8 cellular contexts compared by ENCODE assay signal in genomic region chr9:33289501-33289900, GRCh38. TPM values are rescaled to one million over a fixed set of nuclear protein-coding genes. Genes with fewer than 3 reads are reported as not detected.
A peak's percentile ranks its signal among the peaks of the same experiment; 100 is the strongest.
DNase-seq lines count a peak whose midpoint lies in the region; ATAC-seq and TF ChIP-seq lines count a peak whose summit lies in the region.
"Had no signal": no experiment of that assay in that cellular context is flagged by ENCODE, and none has a peak within 500 bp of the region (broad histone marks: within the 10 kb centered on the region; RNA-seq: fewer than 3 reads in every experiment).

No MANE protein-coding gene starts in this region.

- no peaks in the 10 kb centered on the region for H3K9me3 Mint-ChIP-seq in endothelial cell (ENCODE audit: unreplicated experiment)
- no peaks in the 10 kb centered on the region for H3K9me3 Mint-ChIP-seq in neural progenitor cell

- peak overlapping the region; percentile 97 for H3K4me3 ChIP-seq in HFF-Myc (replicated peaks; ENCODE audit: low read depth, low read length)
- peak overlapping the region; percentile 94 for H3K4me3 ChIP-seq in neural progenitor cell

- H3K36me3 Mint-ChIP-seq in endothelial cell (ENCODE audit: low read depth, unreplicated experiment) (peaks cover 17% of the 10 kb centered on the region), neural progenitor cell (no peaks in the 10 kb centered on the region)

- H3K36me3 ChIP-seq in neural progenitor cell = no peaks in the 10 kb centered on the region

- peak overlapping the region; percentile 95 for H3K4me3 Mint-ChIP-seq in endothelial cell (ENCODE audit: unreplicated experiment)
- peak overlapping the region; percentile 99 for H3K4me3 Mint-ChIP-seq in neural progenitor cell

- peaks cover 10% of the 10 kb centered on the region for H3K27me3 Mint-ChIP-seq in endothelial cell (ENCODE audit: unreplicated experiment)
- H3K27me3 Mint-ChIP-seq in neural progenitor cell (ENCODE audit: insufficient read depth, low read depth) = peaks cover 5% of the 10 kb centered on the region

- H3K4me2 ChIP-seq in neural progenitor cell = peak overlapping the region; percentile 91

- H3K27ac Mint-ChIP-seq in endothelial cell (ENCODE audit: unreplicated experiment) = peak overlapping the region; percentile 96
- H3K27ac Mint-ChIP-seq in neural progenitor cell = no peak overlapping the region

- peaks cover 42% of the 10 kb centered on the region for H3K79me2 ChIP-seq in neural progenitor cell (ENCODE audit: low read depth)

- ATAC-seq in GM19467 (IDR thresholded peaks at IDR 0.05; ENCODE audit: unreplicated experiment) = no peak
- no peak for ATAC-seq in HG03457 (IDR thresholded peaks at IDR 0.05; ENCODE audit: unreplicated experiment)

- H3K4me1 ChIP-seq in neural progenitor cell = peaks cover 4% of the 10 kb centered on the region

- H3K27ac ChIP-seq in neural progenitor cell = no peak overlapping the region

- H3F3A ChIP-seq in neural progenitor cell (ENCODE audit: low read depth) = peaks cover 13% of the 10 kb centered on the region

- no peak overlapping the region for H2AFZ ChIP-seq in neural progenitor cell (replicated peaks)

- TF ChIP-seq CTCF in HFF-Myc (IDR thresholded peaks at IDR 0.05; ENCODE audit: low read depth, low read length, missing control alignments) = no peak
- TF ChIP-seq CTCF in endothelial cell (IDR thresholded peaks at IDR 0.05; ENCODE audit: unreplicated experiment) = no peak
- TF ChIP-seq CTCF in neural progenitor cell (IDR thresholded peaks at IDR 0.05) = no peak

- H3K27me3 ChIP-seq in neural progenitor cell = no peaks in the 10 kb centered on the region

- H3K9ac ChIP-seq in neural progenitor cell = peak overlapping the region; percentile 92

- H4K20me1 ChIP-seq in neural progenitor cell (ENCODE audit: low read depth) = no peaks in the 10 kb centered on the region

- peaks cover 25% of the 10 kb centered on the region for H3K4me1 Mint-ChIP-seq in endothelial cell (ENCODE audit: unreplicated experiment)
- H3K4me1 Mint-ChIP-seq in neural progenitor cell = peaks cover 17% of the 10 kb centered on the region

- DNase-seq in HFF-Myc (ENCODE audit: extremely low read depth, low read depth) (no peak), endothelial cell (ENCODE audit: low spot score) (no peak), neural progenitor cell (ENCODE audit: low spot score) (peak; percentile 7), NCI-H446 (lab: John Stamatoyannopoulos, UW) (no peak)
- peak; percentile 8 for DNase-seq in activated CD4-positive, alpha-beta T cell treated with anti-CD3 and anti-CD28 coated beads for 1 hour

- H3K9me3 ChIP-seq in neural progenitor cell (ENCODE audit: low read depth) = no peaks in the 10 kb centered on the region

RNA-seq across cellular contexts. Expression of gene NFX1, which starts 0.8 kb away (rescaled TPM):
- total RNA-seq in endothelial cell (ENCODE audit: unreplicated experiment) (33.5 TPM), neural progenitor cell (ENCODE audit: low replicate concordance) (13.0 and 14.6 TPM in 2 replicates)

RNA-seq across cellular contexts. Expression of gene CHMP5, which starts 24.7 kb away (rescaled TPM):
- total RNA-seq in endothelial cell (ENCODE audit: unreplicated experiment) (88.7 TPM), neural progenitor cell (ENCODE audit: low replicate concordance) (74.9 and 135 TPM in 2 replicates)

RNA-seq across cellular contexts. Expression of gene BAG1, which starts 25.0 kb away (rescaled TPM):
- total RNA-seq in endothelial cell (ENCODE audit: unreplicated experiment) (61.5 TPM), neural progenitor cell (ENCODE audit: low replicate concordance) (44.3 and 49.2 TPM in 2 replicates)

RNA-seq across cellular contexts. Expression of gene SPINK4, which starts 49.5 kb away (rescaled TPM):
- total RNA-seq in endothelial cell (ENCODE audit: unreplicated experiment) (not detected), neural progenitor cell (ENCODE audit: low replicate concordance) (not detected in 2 replicates)
- total RNA-seq: activated CD8-positive, alpha-beta memory T cell treated with anti-CD3 and anti-CD28 coated beads for 36 hours had no signal

Comparison
In these comparisons a context has a peak if more than half of its experiments do, and no peak if none do; other contexts are left out.
1. DNase-seq: peak in activated CD4-positive, alpha-beta T cell treated with anti-CD3 and anti-CD28 coated beads for 1 hour (single experiment) and neural progenitor cell (single experiment); none in HFF-Myc (single experiment), endothelial cell (single experiment) and NCI-H446 (0 of 2).